In genomic region chr16:2427526-2427925, GRCh38 we compare ENCODE assay signal across 11 cellular contexts. TPM values are rescaled to one million over a fixed set of nuclear protein-coding genes. Genes with fewer than 3 reads are reported as not detected.
DNase-seq lines count a peak whose midpoint lies in the region; ATAC-seq and TF ChIP-seq lines count a peak whose summit lies in the region.
"Had no signal": no experiment of that assay in that cellular context is flagged by ENCODE, and none has a peak within 500 bp of the region (broad histone marks: within the 10 kb centered on the region; RNA-seq: fewer than 3 reads in every experiment).

No MANE protein-coding gene starts in this region.

- 0 out of 2 replicates have a peak, but pooled peaks cover 17% of the 10 kb centered on the region for H3F3A ChIP-seq in GM23338 (replicated peaks; ENCODE audit: low read depth)

- no peaks in the 10 kb centered on the region for H3K27me3 Mint-ChIP-seq in CD4-positive, alpha-beta T cell
- H3K27me3 Mint-ChIP-seq in GM23338 (ENCODE audit: insufficient read depth, low read depth, poor library complexity), result peaks cover 23% of the 10 kb centered on the region
- H3K27me3 Mint-ChIP-seq in activated T-helper 17 cell treated with anti-CD3 and anti-CD28 coated beads, Interleukin-2, amount 50 U/mL, for 72 hours, result no peaks in the 10 kb centered on the region
- no peaks in the 10 kb centered on the region for H3K27me3 Mint-ChIP-seq in natural killer cell treated with Interleukin-12 subunit alpha and Interleukin-12 subunit beta and Interleukin-15 and Interleukin-18, amount 100 ng/mL, for 72 hours

- H3K4me1 ChIP-seq in GM23338 (ENCODE audit: insufficient read depth), result peaks cover 11% of the 10 kb centered on the region; the same call in 1 of the 2 replicates

- POLR2A ChIA-PET in CD4-positive, alpha-beta T cell (lab: Charles Lee), result no interaction called here

- no peak overlapping the region for H2AFZ ChIP-seq in GM23338

- H3K36me3 Mint-ChIP-seq in CD4-positive, alpha-beta T cell (ENCODE audit: low read depth), result peaks cover 4% of the 10 kb centered on the region
- H3K36me3 Mint-ChIP-seq in GM23338 (ENCODE audit: low read depth), result peaks cover 25% of the 10 kb centered on the region
- peaks cover 21% of the 10 kb centered on the region for H3K36me3 Mint-ChIP-seq in activated T-helper 17 cell treated with anti-CD3 and anti-CD28 coated beads, Interleukin-2, amount 50 U/mL, for 72 hours (ENCODE audit: low read depth)
- no peaks in the 10 kb centered on the region for H3K36me3 Mint-ChIP-seq in natural killer cell treated with Interleukin-12 subunit alpha and Interleukin-12 subunit beta and Interleukin-15 and Interleukin-18, amount 100 ng/mL, for 72 hours

- H3K4me2 ChIP-seq in GM23338, result 0 out of 2 replicates have a peak overlapping the region, but pooled peaks have one; percentile 87

- no peak for TF ChIP-seq CTCF in CD4-positive, alpha-beta T cell (IDR thresholded peaks at IDR 0.05)
- no peak for TF ChIP-seq CTCF in GM23338 (conservative IDR thresholded peaks at IDR 0.05; ENCODE audit: low read depth in 2 of 2)

- DNase-seq in CD4-positive, alpha-beta T cell, result no peak
- no peak for DNase-seq in GM23338 (ENCODE audit: low spot score)
- DNase-seq in natural killer cell treated with Interleukin-12 subunit alpha and Interleukin-12 subunit beta and Interleukin-15 and Interleukin-18, amount 100 ng/mL, for 72 hours (ENCODE audit: low spot score), result peak; percentile 38
- no peak for DNase-seq in epidermal melanocyte (ENCODE audit: insufficient read length, low spot score)
- no peak for DNase-seq in medulla oblongata (ENCODE audit: extremely low spot score)
- DNase-seq in NAMALWA (ENCODE audit: low spot score), result no peak
- DNase-seq: activated CD4-positive, CD25-positive, alpha-beta regulatory T cell treated with anti-CD3 and anti-CD28 coated beads, Interleukin-2, amount 50 U/mL, for 72 hours; left ventricle myocardium superior had no signal

- H3K9me2 ChIP-seq in GM23338 (ENCODE audit: insufficient read depth), result no peaks in the 10 kb centered on the region

- H3K4me1 Mint-ChIP-seq in CD4-positive, alpha-beta T cell (ENCODE audit: low read depth), result peaks cover 25% of the 10 kb centered on the region
- H3K4me1 Mint-ChIP-seq in GM23338, result peaks cover 21% of the 10 kb centered on the region
- peaks cover 12% of the 10 kb centered on the region for H3K4me1 Mint-ChIP-seq in activated T-helper 17 cell treated with anti-CD3 and anti-CD28 coated beads, Interleukin-2, amount 50 U/mL, for 72 hours
- H3K4me1 Mint-ChIP-seq in natural killer cell treated with Interleukin-12 subunit alpha and Interleukin-12 subunit beta and Interleukin-15 and Interleukin-18, amount 100 ng/mL, for 72 hours (ENCODE audit: low read depth in 2 of 2), result peaks cover 17 to 30% of the 10 kb centered on the region in 2 donors

- H3K9me3 Mint-ChIP-seq in CD4-positive, alpha-beta T cell, result no peaks in the 10 kb centered on the region
- H3K9me3 Mint-ChIP-seq in GM23338, result no peaks in the 10 kb centered on the region; the same call in 2 of the 3 replicates
- no peaks in the 10 kb centered on the region for H3K9me3 Mint-ChIP-seq in activated T-helper 17 cell treated with anti-CD3 and anti-CD28 coated beads, Interleukin-2, amount 50 U/mL, for 72 hours
- H3K9me3 Mint-ChIP-seq in natural killer cell treated with Interleukin-12 subunit alpha and Interleukin-12 subunit beta and Interleukin-15 and Interleukin-18, amount 100 ng/mL, for 72 hours, result no peaks in the 10 kb centered on the region

- intact Hi-C loops in CD4-positive, alpha-beta T cell (cut with DNase I, micrococcal nuclease), result loop anchor here in 1 of 2 experiments (2.0 to 5.0 kb wide), 4 partner anchors 60 to 230 kb away; partner anchors contain the start of genes CASKIN1 and CEMP1

- peak overlapping the region; percentile 91 for H3K4me3 Mint-ChIP-seq in CD4-positive, alpha-beta T cell
- peak overlapping the region; percentile 81 for H3K4me3 Mint-ChIP-seq in GM23338
- H3K4me3 Mint-ChIP-seq in activated T-helper 17 cell treated with anti-CD3 and anti-CD28 coated beads, Interleukin-2, amount 50 U/mL, for 72 hours, result peak overlapping the region; percentile 91
- peak overlapping the region; percentile 91 for H3K4me3 Mint-ChIP-seq in natural killer cell treated with Interleukin-12 subunit alpha and Interleukin-12 subunit beta and Interleukin-15 and Interleukin-18, amount 100 ng/mL, for 72 hours

- H3K9me3 ChIP-seq in CD4-positive, alpha-beta T cell (ENCODE audit: control insufficient read depth, low read length), result no peaks in the 10 kb centered on the region
- H3K9me3 ChIP-seq: suprapubic skin had no signal

- no peaks in the 10 kb centered on the region for H3K27me3 ChIP-seq in CD4-positive, alpha-beta T cell (ENCODE audit: control insufficient read depth, insufficient read depth, low read length)
- H3K27me3 ChIP-seq in GM23338 (ENCODE audit: insufficient read depth), result no peaks in the 10 kb centered on the region
- H3K27me3 ChIP-seq: suprapubic skin had no signal

- peaks cover 27% of the 10 kb centered on the region for H3K79me2 ChIP-seq in GM23338 (replicated peaks; ENCODE audit: insufficient read depth)

- H3K27ac Mint-ChIP-seq in CD4-positive, alpha-beta T cell, result peak overlapping the region; percentile 54
- H3K27ac Mint-ChIP-seq in GM23338, result no peak overlapping the region
- peak overlapping the region; percentile 78 for H3K27ac Mint-ChIP-seq in activated T-helper 17 cell treated with anti-CD3 and anti-CD28 coated beads, Interleukin-2, amount 50 U/mL, for 72 hours
- peak overlapping the region in 1 of 2 donors; percentile 44 for H3K27ac Mint-ChIP-seq in natural killer cell treated with Interleukin-12 subunit alpha and Interleukin-12 subunit beta and Interleukin-15 and Interleukin-18, amount 100 ng/mL, for 72 hours

- peaks cover 16% of the 10 kb centered on the region for H3K36me3 ChIP-seq in GM23338 (ENCODE audit: insufficient read depth)

- CTCF ChIA-PET in CD4-positive, alpha-beta T cell (lab: Charles Lee), result no interaction called here

- peaks cover 17% of the 10 kb centered on the region for H4K20me1 ChIP-seq in GM23338 (replicated peaks; ENCODE audit: insufficient read depth)

- 0 out of 2 replicates have a peak overlapping the region, but pooled peaks have one; percentile 68 for H3K4me3 ChIP-seq in GM23338

- ATAC-seq in CD4-positive, alpha-beta T cell (ENCODE audit: poor library complexity), result no peak
- no peak for ATAC-seq in GM23338
- no peak for ATAC-seq in activated T-helper 17 cell treated with anti-CD3 and anti-CD28 coated beads, Interleukin-2, amount 50 U/mL, for 72 hours (replicated peaks)
- ATAC-seq in natural killer cell treated with Interleukin-12 subunit alpha and Interleukin-12 subunit beta and Interleukin-15 and Interleukin-18, amount 100 ng/mL, for 72 hours, result no peak
- ATAC-seq: left ventricle myocardium superior had no signal

- H3K27ac ChIP-seq in CD4-positive, alpha-beta T cell (ENCODE audit: low read depth, low read length), result no peak overlapping the region
- no peak overlapping the region for H3K27ac ChIP-seq in GM23338 (ENCODE audit: low read depth)
- H3K27ac ChIP-seq: SK-N-MC, suprapubic skin had no signal

RNA-seq across cellular contexts. Expression of gene CCNF, which starts 1.7 kb away (rescaled TPM):
- 1 to 10 TPM in 1 of 2 experiments, under 1 TPM in 1; 0.81 to 1.3 TPM for total RNA-seq in CD4-positive, alpha-beta T cell
- total RNA-seq in GM23338 (2014; rRNA removed; shearing (Covaris generic)), result 53.0 and 54.2 TPM in 2 replicates
- 21.2 and 24.5 TPM in 2 replicates for polyA plus RNA-seq in GM23338 (2016; fragmentation: Nextera tagmentation; extraction: Ambion mirVana)
- 10 to 100 TPM; 59.6 to 64.5 TPM for total RNA-seq in activated T-helper 17 cell treated with anti-CD3 and anti-CD28 coated beads, Interleukin-2, amount 50 U/mL, for 72 hours
- total RNA-seq in natural killer cell treated with Interleukin-12 subunit alpha and Interleukin-12 subunit beta and Interleukin-15 and Interleukin-18, amount 100 ng/mL, for 72 hours, result 10 to 100 TPM; 36.1 to 79.5 TPM

RNA-seq across cellular contexts. Expression of gene TEDC2, which starts 32.4 kb away (rescaled TPM):
- under 1 TPM; 0.17 to 0.27 TPM for total RNA-seq in CD4-positive, alpha-beta T cell
- 86.5 and 98.9 TPM in 2 replicates for total RNA-seq in GM23338 (2014; rRNA removed; shearing (Covaris generic))
- polyA plus RNA-seq in GM23338 (2016; fragmentation: Nextera tagmentation; extraction: Ambion mirVana), result 50.2 and 50.6 TPM in 2 replicates
- total RNA-seq in activated T-helper 17 cell treated with anti-CD3 and anti-CD28 coated beads, Interleukin-2, amount 50 U/mL, for 72 hours, result 10 to 100 TPM; 14.8 to 19.7 TPM
- 10 to 100 TPM in 1 of 2 donors, 1 to 10 TPM in 1; 8.6 to 39.0 TPM for total RNA-seq in natural killer cell treated with Interleukin-12 subunit alpha and Interleukin-12 subunit beta and Interleukin-15 and Interleukin-18, amount 100 ng/mL, for 72 hours

RNA-seq across cellular contexts. Expression of gene NTN3, which starts 43.6 kb away (rescaled TPM):
- not detected for total RNA-seq in CD4-positive, alpha-beta T cell
- 1.7 and 3.0 TPM in 2 replicates for total RNA-seq in GM23338 (2014; rRNA removed; shearing (Covaris generic))
- 0.10 TPM in 1 of 2 replicates, not detected in the other for polyA plus RNA-seq in GM23338 (2016; fragmentation: Nextera tagmentation; extraction: Ambion mirVana)
- under 1 TPM in 1 of 2 donors, not detected in 1; 0.21 TPM for total RNA-seq in activated T-helper 17 cell treated with anti-CD3 and anti-CD28 coated beads, Interleukin-2, amount 50 U/mL, for 72 hours
- total RNA-seq in natural killer cell treated with Interleukin-12 subunit alpha and Interleukin-12 subunit beta and Interleukin-15 and Interleukin-18, amount 100 ng/mL, for 72 hours, result not detected
- total RNA-seq: suprapubic skin had no signal

RNA-seq across cellular contexts. Expression of gene TBC1D24, which starts 47.4 kb away (rescaled TPM):
- 1 to 10 TPM; 1.2 to 2.1 TPM for total RNA-seq in CD4-positive, alpha-beta T cell
- 19.3 and 21.0 TPM in 2 replicates for total RNA-seq in GM23338 (2014; rRNA removed; shearing (Covaris generic))
- 5.4 and 6.1 TPM in 2 replicates for polyA plus RNA-seq in GM23338 (2016; fragmentation: Nextera tagmentation; extraction: Ambion mirVana)
- total RNA-seq in activated T-helper 17 cell treated with anti-CD3 and anti-CD28 coated beads, Interleukin-2, amount 50 U/mL, for 72 hours, result 10 to 100 TPM; 10.8 to 16.1 TPM
- 10 to 100 TPM; 22.0 to 39.9 TPM for total RNA-seq in natural killer cell treated with Interleukin-12 subunit alpha and Interleukin-12 subunit beta and Interleukin-15 and Interleukin-18, amount 100 ng/mL, for 72 hours

Comparison
In these comparisons a context has a peak if more than half of its experiments do, and no peak if none do; other contexts are left out.
1. RNA of gene CCNF, which starts 1.7 kb away (total RNA-seq): 36.1 to 79.5 TPM in natural killer cell treated with Interleukin-12 subunit alpha and Interleukin-12 subunit beta and Interleukin-15 and Interleukin-18, amount 100 ng/mL, for 72 hours, 59.6 to 64.5 TPM in activated T-helper 17 cell treated with anti-CD3 and anti-CD28 coated beads, Interleukin-2, amount 50 U/mL, for 72 hours and 53.0 to 54.2 TPM in GM23338; 0.81 to 1.3 TPM in CD4-positive, alpha-beta T cell; every median in the first group is over 10 times any median in the second.
2. RNA of gene TEDC2, which starts 32.4 kb away (total RNA-seq): 86.5 to 98.9 TPM in GM23338, 8.6 to 39.0 TPM in natural killer cell treated with Interleukin-12 subunit alpha and Interleukin-12 subunit beta and Interleukin-15 and Interleukin-18, amount 100 ng/mL, for 72 hours and 14.8 to 19.7 TPM in activated T-helper 17 cell treated with anti-CD3 and anti-CD28 coated beads, Interleukin-2, amount 50 U/mL, for 72 hours; 0.17 to 0.27 TPM in CD4-positive, alpha-beta T cell; every median in the first group is over 4 times any median in the second.
3. Peak in every context shown above with its lines, with median percentiles within 50 percentile points of each other: H3K4me3 Mint-ChIP-seq.